Comparison of ENCODE assay signal across 11 cellular contexts in the genomic region with DNA sequence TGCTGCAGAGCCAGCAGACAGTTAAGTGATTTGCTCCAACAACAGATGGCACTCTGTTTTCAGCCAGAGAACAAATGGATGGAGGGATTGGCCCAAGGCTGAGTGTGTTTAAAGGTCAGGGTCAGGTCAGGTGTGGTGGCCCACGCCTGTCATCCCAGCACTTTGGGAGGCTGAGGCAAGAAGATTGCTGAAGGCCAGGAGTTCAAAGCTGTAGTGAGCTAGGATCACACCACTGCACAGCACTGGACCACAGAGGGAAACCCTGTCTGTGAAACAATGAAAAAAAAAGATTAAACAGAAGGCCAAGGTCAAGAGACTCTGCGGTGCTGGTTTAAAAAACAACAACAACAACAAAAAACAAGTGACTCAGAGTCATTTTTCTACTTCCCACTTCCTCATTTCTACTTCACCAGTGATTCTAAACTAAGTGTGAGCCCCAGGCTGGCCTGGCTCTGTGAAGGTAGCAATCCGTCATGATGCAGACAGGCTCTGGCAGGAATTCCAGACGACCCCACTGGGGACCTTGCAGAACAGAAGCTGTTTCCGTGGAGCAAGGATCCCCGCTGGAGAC. TPM values are rescaled to one million over a fixed set of nuclear protein-coding genes. Genes with fewer than 3 reads are reported as not detected.
A peak's percentile ranks its signal among the peaks of the same experiment; 100 is the strongest.
DNase-seq lines count a peak whose midpoint lies in the region; ATAC-seq, FAIRE-seq and TF ChIP-seq lines count a peak whose summit lies in the region.
"Had no signal": no experiment of that assay in that cellular context is flagged by ENCODE, and none has a peak within 500 bp of the region (broad histone marks: within the 10 kb centered on the region; RNA-seq: fewer than 3 reads in every experiment).

No MANE protein-coding gene starts in this region.

- no peak for TF ChIP-seq POLR2A in NB4 (IDR thresholded peaks at IDR 0.05; ENCODE audit: extremely low read depth, insufficient read length)
- TF ChIP-seq POLR2A in esophagus muscularis mucosa (IDR thresholded peaks at IDR 0.05; ENCODE audit: low read depth) = no peak

- ATAC-seq in HG02678 (IDR thresholded peaks at IDR 0.05; ENCODE audit: unreplicated experiment) (peak; percentile 83), naive B cell (ENCODE audit: low read depth in 2 of 2) (peak; percentile 49 to 54), HG02840 (IDR thresholded peaks at IDR 0.05; ENCODE audit: low FRiP score, unreplicated experiment) (no peak)

- FAIRE-seq in GM19239 (lab: Jason Lieb, UNC) = peak; percentile 14

- H3K27ac Mint-ChIP-seq in naive B cell = peak overlapping the region in 2 of 6 donors; percentile 17 to 26

- peaks cover 0 to 21% (median 10%) of the 10 kb centered on the region in 4 donors for H3K4me1 ChIP-seq in esophagus muscularis mucosa

- H3K27me3 ChIP-seq in esophagus muscularis mucosa = no peaks in the 10 kb centered on the region

- H3K9me3 ChIP-seq in esophagus muscularis mucosa = no peaks in the 10 kb centered on the region

- TF ChIP-seq CTCF in NB4 (IDR thresholded peaks at IDR 0.05; ENCODE audit: low read depth, low read length) (no peak), esophagus muscularis mucosa (IDR thresholded peaks at IDR 0.05) (no peak)

- no peak for DNase-seq in GM19239 (ENCODE audit: insufficient read length, low spot score)
- DNase-seq in NB4 (ENCODE audit: low read depth) = peak; percentile 24
- DNase-seq in naive B cell = no peak
- DNase-seq in esophagus muscularis mucosa (ENCODE audit: extremely low spot score) = no peak
- DNase-seq in stimulated activated CD4-positive, alpha-beta T cell treated with anti-CD3 and anti-CD28 coated beads, Interleukin-12 subunit alpha, Interleukin-12 subunit beta, amount 100 ng/mL, for 4 hours = no peak
- DNase-seq in dermis blood vessel endothelial cell = no peak
- DNase-seq: effector CD8-positive, alpha-beta T cell; NCI-H1417; stimulated activated CD4-positive, alpha-beta T cell treated with anti-CD3 and anti-CD28 coated beads, Interleukin-2, amount 100 ng/mL, for 48 hours had no signal

- H3K4me3 Mint-ChIP-seq in naive B cell = no peak overlapping the region

- H3K4me3 ChIP-seq in NB4 (ENCODE audit: low read depth, low read length) (no peak overlapping the region), esophagus muscularis mucosa (no peak overlapping the region)

- WGBS in esophagus muscularis mucosa = 55% methylated on average over 6 of the region's 6 CpGs

- no peaks in the 10 kb centered on the region for H3K36me3 ChIP-seq in esophagus muscularis mucosa

- no peaks in the 10 kb centered on the region for H3K36me3 Mint-ChIP-seq in naive B cell

- no peaks in the 10 kb centered on the region for H3K9me3 Mint-ChIP-seq in naive B cell

- no peak for TF ChIP-seq EP300 in esophagus muscularis mucosa (IDR thresholded peaks at IDR 0.05)

- H3K4me1 Mint-ChIP-seq in naive B cell = peaks cover 0 to 14% (median 4%) of the 10 kb centered on the region in 3 donors

- H3K27ac ChIP-seq in esophagus muscularis mucosa (replicated peaks in 1 of 4) = no peak overlapping the region

- intact Hi-C loops in esophagus muscularis mucosa (cut with DNase I) = no loop called here

- H3K27me3 Mint-ChIP-seq in naive B cell = no peaks in the 10 kb centered on the region

RNA-seq across cellular contexts. Expression of a gene that starts 42.5 kb away (rescaled TPM):
- 1 to 10 TPM; 3.4 to 4.9 (median 4.4) TPM for polyA plus RNA-seq in naive B cell (ENCODE audit: low read depth in 6 of 6)
- total RNA-seq in esophagus muscularis mucosa = 1 to 10 TPM; 2.1 to 5.1 (median 3.2) TPM
- total RNA-seq in dermis blood vessel endothelial cell = 0.51 and 0.79 TPM in 2 replicates
